Comparison of ENCODE assay signal across 2 cellular contexts in the genomic region with DNA sequence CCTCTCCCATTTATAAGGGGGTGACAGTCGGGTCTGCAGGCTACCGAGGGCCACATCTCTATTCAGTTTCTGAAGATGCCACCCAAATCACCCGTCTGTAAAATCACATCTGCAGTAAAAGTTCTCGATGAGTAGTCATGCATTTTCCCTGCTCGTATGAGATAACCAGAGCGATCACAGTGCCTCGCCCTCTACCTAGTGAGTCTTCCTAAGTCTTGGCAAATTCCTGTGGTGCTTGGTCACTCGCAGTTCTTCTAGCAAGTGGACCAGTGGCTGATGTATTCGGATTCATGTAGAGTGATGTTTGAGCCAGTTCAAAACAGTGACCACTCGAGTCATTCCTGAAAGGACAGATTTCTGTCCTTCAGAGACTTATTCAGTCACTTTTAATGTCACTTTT.
TF ChIP-seq lines count a peak whose summit lies in the region.

No MANE protein-coding gene starts in this region.

TF ChIP-seq in IMR-90, 13 proteins besides CTCF, POLR2A, EP300 and RAD21:
- TF ChIP-seq FOS (IDR thresholded peaks at IDR 0.05; ENCODE audit: low read depth, low read length) (no peak), MXI1 (IDR thresholded peaks at IDR 0.05; ENCODE audit: borderline replicate concordance, low read depth, low read length) (no peak), MAFK (IDR thresholded peaks at IDR 0.05; ENCODE audit: low read depth, low read length) (no peak), SMC3 (IDR thresholded peaks at IDR 0.05; ENCODE audit: low read depth, low read length) (no peak), NFE2L2 (IDR thresholded peaks at IDR 0.05; ENCODE audit: low read depth, low read length) (no peak), MAZ (IDR thresholded peaks at IDR 0.05; ENCODE audit: borderline replicate concordance, low read depth, low read length) (no peak), CEBPB (IDR thresholded peaks at IDR 0.05; ENCODE audit: low read depth, low read length) (no peak), RCOR1 (IDR thresholded peaks at IDR 0.05; ENCODE audit: insufficient replicate concordance, low read length) (no peak), CHD1 (IDR thresholded peaks at IDR 0.05; ENCODE audit: low read depth, low read length) (no peak), BHLHE40 (IDR thresholded peaks at IDR 0.05; ENCODE audit: low read depth, low read length) (no peak), RFX5 (IDR thresholded peaks at IDR 0.05; ENCODE audit: low read depth, low read length) (no peak)
- TF ChIP-seq, protein P1, sequence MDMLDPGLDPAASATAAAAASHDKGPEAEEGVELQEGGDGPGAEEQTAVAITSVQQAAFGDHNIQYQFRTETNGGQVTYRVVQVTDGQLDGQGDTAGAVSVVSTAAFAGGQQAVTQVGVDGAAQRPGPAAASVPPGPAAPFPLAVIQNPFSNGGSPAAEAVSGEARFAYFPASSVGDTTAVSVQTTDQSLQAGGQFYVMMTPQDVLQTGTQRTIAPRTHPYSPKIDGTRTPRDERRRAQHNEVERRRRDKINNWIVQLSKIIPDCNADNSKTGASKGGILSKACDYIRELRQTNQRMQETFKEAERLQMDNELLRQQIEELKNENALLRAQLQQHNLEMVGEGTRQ (IDR thresholded peaks at IDR 0.05; ENCODE audit: low read depth, low read length) = no peak
- TF ChIP-seq, protein P2, sequence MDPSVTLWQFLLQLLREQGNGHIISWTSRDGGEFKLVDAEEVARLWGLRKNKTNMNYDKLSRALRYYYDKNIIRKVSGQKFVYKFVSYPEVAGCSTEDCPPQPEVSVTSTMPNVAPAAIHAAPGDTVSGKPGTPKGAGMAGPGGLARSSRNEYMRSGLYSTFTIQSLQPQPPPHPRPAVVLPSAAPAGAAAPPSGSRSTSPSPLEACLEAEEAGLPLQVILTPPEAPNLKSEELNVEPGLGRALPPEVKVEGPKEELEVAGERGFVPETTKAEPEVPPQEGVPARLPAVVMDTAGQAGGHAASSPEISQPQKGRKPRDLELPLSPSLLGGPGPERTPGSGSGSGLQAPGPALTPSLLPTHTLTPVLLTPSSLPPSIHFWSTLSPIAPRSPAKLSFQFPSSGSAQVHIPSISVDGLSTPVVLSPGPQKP (IDR thresholded peaks at IDR 0.05; ENCODE audit: borderline replicate concordance, low read depth, low read length) = no peak

TF ChIP-seq in WTC11, 78 proteins besides CTCF, POLR2A, EP300 and RAD21:
- TF ChIP-seq, protein P3, sequence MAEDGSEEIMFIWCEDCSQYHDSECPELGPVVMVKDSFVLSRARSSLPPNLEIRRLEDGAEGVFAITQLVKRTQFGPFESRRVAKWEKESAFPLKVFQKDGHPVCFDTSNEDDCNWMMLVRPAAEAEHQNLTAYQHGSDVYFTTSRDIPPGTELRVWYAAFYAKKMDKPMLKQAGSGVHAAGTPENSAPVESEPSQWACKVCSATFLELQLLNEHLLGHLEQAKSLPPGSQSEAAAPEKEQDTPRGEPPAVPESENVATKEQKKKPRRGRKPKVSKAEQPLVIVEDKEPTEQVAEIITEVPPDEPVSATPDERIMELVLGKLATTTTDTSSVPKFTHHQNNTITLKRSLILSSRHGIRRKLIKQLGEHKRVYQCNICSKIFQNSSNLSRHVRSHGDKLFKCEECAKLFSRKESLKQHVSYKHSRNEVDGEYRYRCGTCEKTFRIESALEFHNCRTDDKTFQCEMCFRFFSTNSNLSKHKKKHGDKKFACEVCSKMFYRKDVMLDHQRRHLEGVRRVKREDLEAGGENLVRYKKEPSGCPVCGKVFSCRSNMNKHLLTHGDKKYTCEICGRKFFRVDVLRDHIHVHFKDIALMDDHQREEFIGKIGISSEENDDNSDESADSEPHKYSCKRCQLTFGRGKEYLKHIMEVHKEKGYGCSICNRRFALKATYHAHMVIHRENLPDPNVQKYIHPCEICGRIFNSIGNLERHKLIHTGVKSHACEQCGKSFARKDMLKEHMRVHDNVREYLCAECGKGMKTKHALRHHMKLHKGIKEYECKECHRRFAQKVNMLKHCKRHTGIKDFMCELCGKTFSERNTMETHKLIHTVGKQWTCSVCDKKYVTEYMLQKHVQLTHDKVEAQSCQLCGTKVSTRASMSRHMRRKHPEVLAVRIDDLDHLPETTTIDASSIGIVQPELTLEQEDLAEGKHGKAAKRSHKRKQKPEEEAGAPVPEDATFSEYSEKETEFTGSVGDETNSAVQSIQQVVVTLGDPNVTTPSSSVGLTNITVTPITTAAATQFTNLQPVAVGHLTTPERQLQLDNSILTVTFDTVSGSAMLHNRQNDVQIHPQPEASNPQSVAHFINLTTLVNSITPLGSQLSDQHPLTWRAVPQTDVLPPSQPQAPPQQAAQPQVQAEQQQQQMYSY (CRISPR knock-in tag; IDR thresholded peaks at IDR 0.05) = no peak
- TF ChIP-seq ETV6 (CRISPR knock-in tag; IDR thresholded peaks at IDR 0.05) = no peak
- no peak for TF ChIP-seq PRRX2 (CRISPR knock-in tag; IDR thresholded peaks at IDR 0.05)
- TF ChIP-seq ZNF396 (CRISPR knock-in tag; IDR thresholded peaks at IDR 0.05; ENCODE audit: borderline replicate concordance) = no peak
- TF ChIP-seq, protein P4, sequence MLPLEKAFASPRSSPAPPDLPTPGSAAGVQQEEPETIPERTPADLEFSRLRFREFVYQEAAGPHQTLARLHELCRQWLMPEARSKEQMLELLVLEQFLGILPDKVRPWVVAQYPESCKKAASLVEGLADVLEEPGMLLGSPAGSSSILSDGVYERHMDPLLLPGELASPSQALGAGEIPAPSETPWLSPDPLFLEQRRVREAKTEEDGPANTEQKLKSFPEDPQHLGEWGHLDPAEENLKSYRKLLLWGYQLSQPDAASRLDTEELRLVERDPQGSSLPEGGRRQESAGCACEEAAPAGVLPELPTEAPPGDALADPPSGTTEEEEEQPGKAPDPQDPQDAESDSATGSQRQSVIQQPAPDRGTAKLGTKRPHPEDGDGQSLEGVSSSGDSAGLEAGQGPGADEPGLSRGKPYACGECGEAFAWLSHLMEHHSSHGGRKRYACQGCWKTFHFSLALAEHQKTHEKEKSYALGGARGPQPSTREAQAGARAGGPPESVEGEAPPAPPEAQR (CRISPR knock-in tag; IDR thresholded peaks at IDR 0.05) = no peak
- TF ChIP-seq, protein P5, sequence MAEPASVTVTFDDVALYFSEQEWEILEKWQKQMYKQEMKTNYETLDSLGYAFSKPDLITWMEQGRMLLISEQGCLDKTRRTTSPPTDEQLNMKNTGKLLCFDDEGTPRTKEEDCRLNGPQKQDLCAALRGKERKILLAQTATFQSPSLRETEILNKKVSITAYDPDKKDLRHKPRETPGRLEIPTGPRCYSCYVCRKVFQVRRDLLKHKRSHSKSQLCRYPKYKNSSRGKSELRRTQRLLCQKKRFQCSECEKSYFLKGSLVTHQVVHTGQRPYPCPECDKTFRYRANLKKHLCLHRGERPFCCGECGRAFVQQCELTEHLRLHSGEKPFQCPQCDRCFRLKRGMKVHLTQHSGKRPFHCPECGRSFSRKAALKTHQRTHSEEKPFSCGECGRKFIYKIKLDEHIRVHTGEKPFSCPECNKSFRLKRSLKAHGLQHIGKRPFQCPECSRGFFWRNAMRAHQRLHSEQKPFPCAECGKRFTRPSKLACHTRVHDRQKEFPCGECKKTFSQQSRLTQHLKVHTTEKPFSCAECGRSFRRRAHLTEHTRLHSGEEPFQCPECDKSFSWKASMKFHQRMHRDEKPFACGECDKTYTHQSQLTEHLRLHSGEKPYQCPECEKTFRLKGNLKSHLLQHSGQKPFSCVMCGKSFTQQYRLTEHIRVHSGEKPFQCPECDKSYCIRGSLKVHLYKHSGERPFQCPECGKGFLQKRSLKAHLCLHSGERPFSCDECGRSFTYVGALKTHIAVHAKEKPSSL (CRISPR knock-in tag; conservative IDR thresholded peaks at IDR 0.05) = no peak
- no peak for TF ChIP-seq SP1 (CRISPR knock-in tag; conservative IDR thresholded peaks at IDR 0.05)
- TF ChIP-seq NR3C1 (CRISPR knock-in tag; conservative IDR thresholded peaks at IDR 0.05; ENCODE audit: low read depth) = no peak
- TF ChIP-seq, protein P6, sequence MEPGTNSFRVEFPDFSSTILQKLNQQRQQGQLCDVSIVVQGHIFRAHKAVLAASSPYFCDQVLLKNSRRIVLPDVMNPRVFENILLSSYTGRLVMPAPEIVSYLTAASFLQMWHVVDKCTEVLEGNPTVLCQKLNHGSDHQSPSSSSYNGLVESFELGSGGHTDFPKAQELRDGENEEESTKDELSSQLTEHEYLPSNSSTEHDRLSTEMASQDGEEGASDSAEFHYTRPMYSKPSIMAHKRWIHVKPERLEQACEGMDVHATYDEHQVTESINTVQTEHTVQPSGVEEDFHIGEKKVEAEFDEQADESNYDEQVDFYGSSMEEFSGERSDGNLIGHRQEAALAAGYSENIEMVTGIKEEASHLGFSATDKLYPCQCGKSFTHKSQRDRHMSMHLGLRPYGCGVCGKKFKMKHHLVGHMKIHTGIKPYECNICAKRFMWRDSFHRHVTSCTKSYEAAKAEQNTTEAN (CRISPR knock-in tag; IDR thresholded peaks at IDR 0.05) = no peak
- no peak for TF ChIP-seq JUN (CRISPR knock-in tag; IDR thresholded peaks at IDR 0.05)
- TF ChIP-seq, protein P7, sequence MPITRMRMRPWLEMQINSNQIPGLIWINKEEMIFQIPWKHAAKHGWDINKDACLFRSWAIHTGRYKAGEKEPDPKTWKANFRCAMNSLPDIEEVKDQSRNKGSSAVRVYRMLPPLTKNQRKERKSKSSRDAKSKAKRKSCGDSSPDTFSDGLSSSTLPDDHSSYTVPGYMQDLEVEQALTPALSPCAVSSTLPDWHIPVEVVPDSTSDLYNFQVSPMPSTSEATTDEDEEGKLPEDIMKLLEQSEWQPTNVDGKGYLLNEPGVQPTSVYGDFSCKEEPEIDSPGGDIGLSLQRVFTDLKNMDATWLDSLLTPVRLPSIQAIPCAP (CRISPR knock-in tag; IDR thresholded peaks at IDR 0.05) = no peak
- TF ChIP-seq ESRRA (CRISPR knock-in tag; IDR thresholded peaks at IDR 0.05; ENCODE audit: borderline replicate concordance) = no peak
